Comparison of ENCODE assay signal across 26 cellular contexts in genomic region chr21:45917241-45917640, GRCh38.
"Had no signal": no experiment of that assay in that cellular context is flagged by ENCODE, and none has a peak within 500 bp of the region (broad histone marks: within the 10 kb centered on the region; RNA-seq: fewer than 3 reads in every experiment).

No MANE protein-coding gene starts in this region.

- H3K4me3 ChIP-seq: cardiac muscle cell, MG63, SK-N-MC had no signal

- H3K27me3 Mint-ChIP-seq: activated CD4-positive, alpha-beta memory T cell treated with anti-CD3 and anti-CD28 coated beads for 36 hours; activated CD4-positive, alpha-beta T cell treated with anti-CD3 and anti-CD28 coated beads, Interleukin-2, amount 10 ng/mL, durations not matched to agents 7 days and 5 days; activated naive CD8-positive, alpha-beta T cell treated with anti-CD3 and anti-CD28 coated beads for 36 hours had no signal

- H3K27ac Mint-ChIP-seq: activated CD4-positive, alpha-beta memory T cell treated with anti-CD3 and anti-CD28 coated beads for 36 hours; activated CD4-positive, alpha-beta T cell treated with anti-CD3 and anti-CD28 coated beads, Interleukin-2, amount 10 ng/mL, durations not matched to agents 7 days and 5 days; activated naive CD8-positive, alpha-beta T cell treated with anti-CD3 and anti-CD28 coated beads for 36 hours had no signal

- H3K27me3 ChIP-seq: brain microvascular endothelial cell, cardiac muscle cell, MG63 had no signal

- H3K9me3 Mint-ChIP-seq: activated CD4-positive, alpha-beta memory T cell treated with anti-CD3 and anti-CD28 coated beads for 36 hours; activated CD4-positive, alpha-beta T cell treated with anti-CD3 and anti-CD28 coated beads, Interleukin-2, amount 10 ng/mL, durations not matched to agents 7 days and 5 days; activated naive CD8-positive, alpha-beta T cell treated with anti-CD3 and anti-CD28 coated beads for 36 hours; activated T-cell treated with anti-CD3 and anti-CD28 coated beads, Interleukin-2, amount 50 U/mL, for 4 hours had no signal

- DNase-seq: activated CD4-positive, alpha-beta memory T cell treated with anti-CD3 and anti-CD28 coated beads for 36 hours; activated CD4-positive, alpha-beta T cell treated with anti-CD3 and anti-CD28 coated beads, Interleukin-2, amount 10 ng/mL, durations not matched to agents 7 days and 5 days; activated CD4-positive, CD25-positive, alpha-beta regulatory T cell; activated CD8-positive, alpha-beta memory T cell treated with anti-CD3 and anti-CD28 coated beads for 24 hours; activated effector memory CD4-positive, alpha-beta T cell treated with anti-CD3 and anti-CD28 coated beads, Interleukin-2, amount 50 U/mL, for 16 hours; activated naive CD4-positive, alpha-beta T cell treated with Interleukin-2 at 50 U/mL for 16 hours; activated naive CD8-positive, alpha-beta T cell treated with anti-CD3 and anti-CD28 coated beads for 36 hours; activated T-cell treated with anti-CD3 and anti-CD28 coated beads, Interleukin-2, amount 50 U/mL, for 4 hours; brain microvascular endothelial cell; Kasumi-1; KBM-7; MG63; NCI-H1105; NCI-H1436; NCI-H1694 treated with DMSO at 0.1 percent for 48 hours; NCI-H2029 treated with DMSO at 0.1 percent for 48 hours; NCI-H345; NCI-H510A; NCI-H526 treated with DMSO at 0.1 percent for 48 hours; NCI-H82; RPMI8226; T-helper 1 cell had no signal

- H3K4me1 Mint-ChIP-seq: activated CD4-positive, alpha-beta T cell treated with anti-CD3 and anti-CD28 coated beads, Interleukin-2, amount 10 ng/mL, durations not matched to agents 7 days and 5 days had no signal

- H3K36me3 Mint-ChIP-seq: activated CD4-positive, alpha-beta memory T cell treated with anti-CD3 and anti-CD28 coated beads for 36 hours; activated naive CD8-positive, alpha-beta T cell treated with anti-CD3 and anti-CD28 coated beads for 36 hours had no signal

- H3K9me3 ChIP-seq: MG63 had no signal

- ATAC-seq: activated T-cell treated with anti-CD3 and anti-CD28 coated beads, Interleukin-2, amount 50 U/mL, for 4 hours; Panc1; Right ventricle myocardium inferior had no signal

- H3K4me3 Mint-ChIP-seq: activated CD4-positive, alpha-beta memory T cell treated with anti-CD3 and anti-CD28 coated beads for 36 hours; activated CD4-positive, alpha-beta T cell treated with anti-CD3 and anti-CD28 coated beads, Interleukin-2, amount 10 ng/mL, durations not matched to agents 7 days and 5 days; activated naive CD8-positive, alpha-beta T cell treated with anti-CD3 and anti-CD28 coated beads for 36 hours; activated T-cell treated with anti-CD3 and anti-CD28 coated beads, Interleukin-2, amount 50 U/mL, for 4 hours had no signal

- H3K27ac ChIP-seq: brain microvascular endothelial cell, cardiac muscle cell, SK-N-MC had no signal

- H3K36me3 ChIP-seq: brain microvascular endothelial cell, cardiac muscle cell, MG63 had no signal
